8 cellular contexts compared by ENCODE assay signal in genomic region chr15:81000626-81001179, GRCh38. TPM values are rescaled to one million over a fixed set of nuclear protein-coding genes. Genes with fewer than 3 reads are reported as not detected.
DNase-seq lines count a peak whose midpoint lies in the region; ATAC-seq and TF ChIP-seq lines count a peak whose summit lies in the region.

TLNRD1 (plus strand) TSS chr15:81000923; CDS start chr15:81002272, 1,349 bp downstream.

- H3K36me3 ChIP-seq in Panc1 (ENCODE audit: control insufficient read depth, insufficient read depth, low read length) (peaks cover 5% of the 10 kb centered on the region), esophagus (ENCODE audit: control insufficient read depth in 2 of 2, insufficient read depth in 2 of 2, low read length in 1 of 2) (peaks cover 0 to 10% of the 10 kb centered on the region in 2 donors), muscle layer of colon (ENCODE audit: insufficient read depth, low read length) (peaks cover 12% of the 10 kb centered on the region)

- H3K27me3 ChIP-seq in Panc1 (ENCODE audit: control insufficient read depth, insufficient read depth, low read length) (no peaks in the 10 kb centered on the region), esophagus (ENCODE audit: control insufficient read depth in 1 of 2, insufficient read depth in 2 of 2, low read length in 2 of 2) (no peaks in the 10 kb centered on the region), muscle layer of colon (ENCODE audit: control insufficient read depth in 1 of 2, insufficient read depth in 2 of 2, low read length in 2 of 2) (no peaks in the 10 kb centered on the region)

- peak within 1 kb of the TSS; percentile 98 for H3K27ac Mint-ChIP-seq in activated T-cell treated with anti-CD3 and anti-CD28 coated beads, Interleukin-2, amount 50 U/mL, for 24 hours

- H3K27ac ChIP-seq in Panc1 (ENCODE audit: low read length) (peak within 1 kb of the TSS; percentile 96), esophagus (ENCODE audit: low read depth in 2 of 2, low read length in 1 of 2) (peak within 1 kb of the TSS; percentile 98 to 100), muscle layer of colon (ENCODE audit: low read depth, low read length) (peak within 1 kb of the TSS; percentile 98)

- in situ Hi-C loops in KBM-7 (cut with MboI; ENCODE audit: low pct_unique_long_range_greater_than_20kb, low sequenced_read_pairs), result no loop called here
- in situ Hi-C loops in Panc1 (cut with HindIII; ENCODE audit: low pct_unique_long_range_greater_than_20kb, low sequenced_read_pairs), result no loop called here

- intact Hi-C loops in Panc1 (cut with micrococcal nuclease; ENCODE audit: unreplicated experiment), result no loop called here

- DNase-seq in DMS153 (lab: John Stamatoyannopoulos, UW) (peak; percentile 55), KBM-7 (peak; percentile 94), Panc1 (ENCODE audit: low read depth, low spot score) (no peak)
- DNase-seq in activated T-cell treated with anti-CD3 and anti-CD28 coated beads, Interleukin-2, amount 50 U/mL, for 24 hours, result peak; percentile 88
- DNase-seq in stimulated activated CD8-positive, alpha-beta memory T cell treated with anti-CD3 and anti-CD28 coated beads, Interleukin-7, amount 100 ng/mL, for 1 hour (ENCODE audit: low read depth in 2 of 2), result peak; percentile 52 to 58

- POLR2A ChIA-PET in Panc1 (lab: Charles Lee), result interaction anchor here (0.6 to 1.1 kb wide), 5 partner anchors 10 to 1133 kb away, joined by 6 to 16 read pairs (median 7); no protein-coding TSS in a partner anchor

- H3K9ac ChIP-seq in muscle layer of colon (ENCODE audit: low read length), result peak within 1 kb of the TSS; percentile 89

- H3K4me3 ChIP-seq in Panc1 (ENCODE audit: low read depth in 2 of 2, low read length in 2 of 2) (peak within 1 kb of the TSS; percentile 93 to 94), esophagus (ENCODE audit: low read depth in 1 of 2, low read length in 2 of 2) (peak within 1 kb of the TSS; percentile 78 to 96), muscle layer of colon (ENCODE audit: low read depth in 1 of 2, low read length in 2 of 2) (peak within 1 kb of the TSS; percentile 92 to 98)

- H3K36me3 Mint-ChIP-seq in activated T-cell treated with anti-CD3 and anti-CD28 coated beads, Interleukin-2, amount 50 U/mL, for 24 hours (ENCODE audit: low read depth), result peaks cover 39% of the 10 kb centered on the region

- TF ChIP-seq CTCF in Panc1 (IDR thresholded peaks at IDR 0.05), result no peak

- H3K4me1 Mint-ChIP-seq in activated T-cell treated with anti-CD3 and anti-CD28 coated beads, Interleukin-2, amount 50 U/mL, for 24 hours (ENCODE audit: low read depth), result peaks cover 51% of the 10 kb centered on the region

- CTCF ChIA-PET in Panc1 (lab: Charles Lee), result interaction anchor here (0.9 kb wide), 1 partner anchor 265 kb away, joined by 7 read pairs; no protein-coding TSS in a partner anchor

- H3K4me1 ChIP-seq in Panc1 (ENCODE audit: control insufficient read depth, insufficient read depth, low read length), result peaks cover 33% of the 10 kb centered on the region
- H3K4me1 ChIP-seq in esophagus (ENCODE audit: control insufficient read depth in 2 of 2, insufficient read depth in 2 of 2, low read length in 1 of 2), result peaks cover 7 to 10% of the 10 kb centered on the region in 2 donors
- peaks cover 23% of the 10 kb centered on the region for H3K4me1 ChIP-seq in muscle layer of colon (ENCODE audit: insufficient read depth, low read length)

- 0 to 1% methylated on average over 67 of the region's 67 CpGs for WGBS in esophagus, 2 donors

- no peaks in the 10 kb centered on the region for H3K27me3 Mint-ChIP-seq in activated T-cell treated with anti-CD3 and anti-CD28 coated beads, Interleukin-2, amount 50 U/mL, for 24 hours

- no peaks in the 10 kb centered on the region for H3K9me3 ChIP-seq in Panc1 (ENCODE audit: control insufficient read depth, insufficient read depth, low read depth, low read length)
- H3K9me3 ChIP-seq in esophagus (ENCODE audit: control insufficient read depth in 2 of 2, insufficient read depth in 1 of 2, low read depth in 1 of 2, low read length in 1 of 2), result peaks cover 0 to 7% of the 10 kb centered on the region in 2 donors
- no peaks in the 10 kb centered on the region for H3K9me3 ChIP-seq in muscle layer of colon (ENCODE audit: low read length)

- H3K9me3 Mint-ChIP-seq in activated T-cell treated with anti-CD3 and anti-CD28 coated beads, Interleukin-2, amount 50 U/mL, for 24 hours, result peaks cover 3% of the 10 kb centered on the region

- H3K4me3 Mint-ChIP-seq in activated T-cell treated with anti-CD3 and anti-CD28 coated beads, Interleukin-2, amount 50 U/mL, for 24 hours, result peak within 1 kb of the TSS; percentile 94

- BruUV-seq in Panc1 (replicated peaks; lab: Mats Ljungman, UMichigan), result no TSS peak

- ATAC-seq in GM21619 (IDR thresholded peaks at IDR 0.05; ENCODE audit: unreplicated experiment) (peak; percentile 55), Panc1 (peak; percentile 91)

RNA-seq across cellular contexts. Expression of gene TLNRD1, which starts in this region (rescaled TPM):
- total RNA-seq in Panc1 (2021; ENCODE audit: unreplicated experiment), result 24.7 TPM
- 15.0 TPM for polyA plus RNA-seq in Panc1 (2012; ENCODE audit: insufficient read length)
- 1 to 10 TPM; 5.6 to 5.9 TPM for polyA plus RNA-seq in esophagus
